In the genomic region with DNA sequence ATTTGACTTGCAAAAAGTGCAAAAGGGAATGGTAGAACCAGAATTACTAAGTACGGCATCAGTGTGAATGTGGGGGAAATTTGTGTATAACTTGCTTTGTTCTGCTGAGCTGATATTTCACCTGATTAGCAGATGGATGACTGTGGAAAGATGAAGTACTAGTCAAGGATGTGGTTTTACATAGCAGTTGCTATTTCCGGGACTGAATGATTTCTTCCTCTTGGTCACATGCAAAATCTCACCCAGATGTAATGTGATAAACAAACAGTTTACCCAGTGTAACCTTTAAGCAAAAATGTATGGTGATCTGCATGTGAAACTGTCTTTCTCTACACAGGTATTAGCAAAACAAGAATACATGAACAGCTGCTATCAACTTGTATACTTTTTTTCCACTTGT, we compare ENCODE assay signal across 8 cellular contexts. TPM values are rescaled to one million over a fixed set of nuclear protein-coding genes. Genes with fewer than 3 reads are reported as not detected.
DNase-seq lines count a peak whose midpoint lies in the region; ATAC-seq and TF ChIP-seq lines count a peak whose summit lies in the region.

No MANE protein-coding gene starts in this region.

- no peaks in the 10 kb centered on the region for H3K27me3 Mint-ChIP-seq in mesothelial cell of epicardium (ENCODE audit: low read depth)

- H3K27me3 ChIP-seq in tibial nerve: no peaks in the 10 kb centered on the region

- ATAC-seq in GM19043 (IDR thresholded peaks at IDR 0.05; ENCODE audit: low read depth, unreplicated experiment) (peak; percentile 73), HG02852 (IDR thresholded peaks at IDR 0.05; ENCODE audit: unreplicated experiment) (peak; percentile 79), mucosa of descending colon (peak; percentile 79)

- H3K36me3 ChIP-seq in mucosa of descending colon (ENCODE audit: low read depth): no peaks in the 10 kb centered on the region
- peaks cover 0 to 39% (median 0%) of the 10 kb centered on the region in 3 donors for H3K36me3 ChIP-seq in tibial nerve

- peak in 1 of 2 donors; percentile 15 for TF ChIP-seq EP300 in tibial nerve (IDR thresholded peaks at IDR 0.05)

- no peak for TF ChIP-seq CTCF in mucosa of descending colon (IDR thresholded peaks at IDR 0.05)
- no peak for TF ChIP-seq CTCF in tibial nerve (IDR thresholded peaks at IDR 0.05)
- TF ChIP-seq CTCF in mesothelial cell of epicardium (IDR thresholded peaks at IDR 0.05; ENCODE audit: unreplicated experiment): no peak

- intact Hi-C loops in mucosa of descending colon (cut with DNase I, micrococcal nuclease): no loop called here

- TF ChIP-seq POLR2A in tibial nerve (IDR thresholded peaks at IDR 0.05): no peak

- no peak overlapping the region for H3K4me3 Mint-ChIP-seq in mesothelial cell of epicardium

- no peak overlapping the region for H3K27ac Mint-ChIP-seq in mesothelial cell of epicardium

- peaks cover 4% of the 10 kb centered on the region for H3K4me1 Mint-ChIP-seq in mesothelial cell of epicardium

- 49 to 65% methylated on average over 2 of the region's 2 CpGs for WGBS in tibial nerve, 2 donors

- H3K4me3 ChIP-seq in mucosa of descending colon (no peak overlapping the region), tibial nerve (no peak overlapping the region)

- H3K9me3 Mint-ChIP-seq in mesothelial cell of epicardium: no peaks in the 10 kb centered on the region

- H3K4me1 ChIP-seq in mucosa of descending colon (ENCODE audit: low read depth): no peaks in the 10 kb centered on the region
- H3K4me1 ChIP-seq in tibial nerve: peaks cover 0 to 8% (median 0%) of the 10 kb centered on the region in 4 donors

- H3K9me3 ChIP-seq in mucosa of descending colon: no peaks in the 10 kb centered on the region
- H3K9me3 ChIP-seq in tibial nerve: no peaks in the 10 kb centered on the region

- H3K36me3 Mint-ChIP-seq in mesothelial cell of epicardium: peaks cover 28% of the 10 kb centered on the region

- DNase-seq in RPMI7951 (ENCODE audit: low read depth): peak; percentile 36
- no peak for DNase-seq in mucosa of descending colon
- DNase-seq in ecto neural progenitor cell (ENCODE audit: low spot score): no peak
- DNase-seq in tibial nerve (ENCODE audit: low spot score in 2 of 2): no peak
- DNase-seq in NCI-H2196 (lab: John Stamatoyannopoulos, UW; ENCODE audit: unreplicated experiment): no peak
- no peak for DNase-seq in mesothelial cell of epicardium (ENCODE audit: low spot score in 2 of 2, unreplicated experiment in 2 of 2)

- no peak overlapping the region for H3K27ac ChIP-seq in tibial nerve

RNA-seq across cellular contexts. Expression of a gene that starts 46.1 kb away (rescaled TPM):
- 22.1 and 28.4 TPM in 2 replicates for total RNA-seq in RPMI7951 (2014; rRNA removed; shearing (Covaris generic))
- 10 to 100 TPM; 29.3 to 36.4 (median 35.4) TPM for total RNA-seq in mucosa of descending colon
- total RNA-seq in tibial nerve: 10 to 100 TPM; 26.7 to 35.3 (median 29.8) TPM
- total RNA-seq in mesothelial cell of epicardium: 88.5 to 98.6 TPM (median 90.0 TPM) in 3 replicates
